In the genomic region with DNA sequence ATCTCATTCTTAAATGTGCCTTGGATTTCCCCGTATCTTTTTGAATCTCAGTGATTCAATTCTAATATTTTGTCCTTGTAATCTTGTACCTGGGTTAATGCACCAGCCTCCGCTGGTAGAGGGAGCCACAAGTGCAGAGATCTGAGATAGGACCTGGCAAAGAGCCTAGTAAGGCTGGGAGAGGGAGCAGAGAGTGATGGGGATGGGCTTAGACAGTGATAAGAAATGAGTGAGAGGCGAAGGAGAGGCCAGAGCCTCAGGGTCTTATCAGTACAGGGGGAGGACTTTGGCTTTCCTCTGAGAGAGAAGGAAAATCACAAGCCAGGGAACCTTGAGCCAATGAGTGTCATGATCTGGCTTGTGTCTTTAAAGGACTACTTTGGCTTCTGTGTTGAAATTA, we compare ENCODE assay signal across 11 cellular contexts. TPM values are rescaled to one million over a fixed set of nuclear protein-coding genes. Genes with fewer than 3 reads are reported as not detected.
DNase-seq lines count a peak whose midpoint lies in the region; ATAC-seq, FAIRE-seq and TF ChIP-seq lines count a peak whose summit lies in the region.
"Had no signal": no experiment of that assay in that cellular context is flagged by ENCODE, and none has a peak within 500 bp of the region (broad histone marks: within the 10 kb centered on the region; RNA-seq: fewer than 3 reads in every experiment).

No MANE protein-coding gene starts in this region.

- WGBS in K562 (ENCODE audit: insufficient coverage, low coverage, missing lambda C conversion rate) = 0% methylated on average over 3 of the region's 3 CpGs
- WGBS in trophoblast cell (ENCODE audit: extremely low coverage, insufficient coverage, insufficient read length) = no CpG with 5 or more reads among the region's 3 CpGs

- H2BK120ac ChIP-seq in trophoblast cell (ENCODE audit: insufficient read depth, low read length, poor library complexity) = no peak overlapping the region

- no peak overlapping the region for H3K14ac ChIP-seq in trophoblast cell (ENCODE audit: low read length)

- no peaks in the 10 kb centered on the region for H3K4me1 ChIP-seq in A673 (ENCODE audit: insufficient read depth, low read length, poor library complexity, severe bottlenecking)
- H3K4me1 ChIP-seq in K562 (replicated peaks in 1 of 2; ENCODE audit: control insufficient read depth in 2 of 2, insufficient read depth in 2 of 2, low read length in 2 of 2) = no peaks in the 10 kb centered on the region
- no peaks in the 10 kb centered on the region for H3K4me1 ChIP-seq in trophoblast cell (ENCODE audit: control insufficient read depth in 1 of 2, insufficient read depth in 2 of 2, low read length in 2 of 2)
- H3K4me1 ChIP-seq: prostate gland had no signal

- H3K79me2 ChIP-seq in K562 (ENCODE audit: control insufficient read depth, insufficient read depth, low read length) = no peaks in the 10 kb centered on the region
- no peaks in the 10 kb centered on the region for H3K79me2 ChIP-seq in trophoblast cell (ENCODE audit: control insufficient read depth, insufficient read depth, low read length, poor library complexity)

- H4K12ac ChIP-seq in trophoblast cell (ENCODE audit: low read depth, low read length) = no peak overlapping the region

- DNase-seq in A673 (ENCODE audit: low spot score) (peak; percentile 25), K562 (ENCODE audit: extremely low read depth in 1 of 4, low spot score in 3 of 4) (peak in 2 of 4 experiments; percentile 13 to 47), iPS-NIHi7 (ENCODE audit: extremely low spot score) (peak; percentile 64), trophoblast cell (no peak), NCI-H774 (lab: John Stamatoyannopoulos, UW) (no peak), SHP77 (lab: John Stamatoyannopoulos, UW) (no peak)
- DNase-seq: MG63 had no signal

- POLR2A ChIA-PET in A673 (lab: Charles Lee; ENCODE audit: low non-redundant PET) = interaction anchor here (0.6 kb wide), 1 partner anchor 20 kb away, joined by 3 read pairs; no protein-coding TSS in a partner anchor
- POLR2A ChIA-PET in K562 (lab: Yijun Ruan, JAX) = no interaction called here

- intact Hi-C loops in A673 (cut with micrococcal nuclease; ENCODE audit: unreplicated experiment) = loop anchor here (10.0 kb wide), 1 partner anchor 431 kb away; no protein-coding TSS in a partner anchor
- intact Hi-C loops in K562 (cut with micrococcal nuclease) = no loop called here

- no peak for TF ChIP-seq EP300 in K562 (IDR thresholded peaks at IDR 0.05; ENCODE audit: low read length)

- H2BK5ac ChIP-seq in trophoblast cell (ENCODE audit: low read depth, low read length, poor library complexity) = no peak overlapping the region

- TF ChIP-seq CTCF in A673 (conservative IDR thresholded peaks at IDR 0.05; ENCODE audit: low read depth, low read length) = peak; percentile 39
- TF ChIP-seq CTCF in LNCAP (IDR thresholded peaks at IDR 0.05) = peak; percentile 74
- TF ChIP-seq CTCF in K562 (IDR thresholded peaks at IDR 0.05 in 2 of 3, conservative IDR thresholded peaks at IDR 0.05 in 1 of 3; ENCODE audit: insufficient read depth in 2 of 3, low read depth in 1 of 3, low read length in 3 of 3) = peak; percentile 2 to 49 (median 15); a peak in 2 of 6 replicates

- H3K9me1 ChIP-seq in K562 (ENCODE audit: control insufficient read depth, insufficient read depth, low read length) = no peaks in the 10 kb centered on the region

- CTCF ChIA-PET in A673 (lab: Charles Lee) = no interaction called here
- CTCF ChIA-PET in K562 (lab: Yijun Ruan, JAX; ENCODE audit: low intra/inter-chr PET ratio) = interaction anchor here (0.9 kb wide), 1 partner anchor 434 kb away, joined by 4 read pairs; no protein-coding TSS in a partner anchor

- no peak for FAIRE-seq in K562 (lab: Jason Lieb, UNC)

- H4K8ac ChIP-seq in trophoblast cell (ENCODE audit: low read depth, low read length) = no peak overlapping the region

- no peak overlapping the region for H3K27ac ChIP-seq in A673 (ENCODE audit: low read depth, low read length, poor library complexity, severe bottlenecking)
- no peak overlapping the region for H3K27ac ChIP-seq in K562 (ENCODE audit: extremely low read depth, low read depth, low read length)
- H3K27ac ChIP-seq in trophoblast cell (ENCODE audit: low read depth, low read length) = no peak overlapping the region
- H3K27ac ChIP-seq: coronary artery, prostate gland had no signal

- TF ChIP-seq POLR2A in K562 (conservative IDR thresholded peaks at IDR 0.05) = no peak

- no peaks in the 10 kb centered on the region for H3K9me3 ChIP-seq in A673 (ENCODE audit: low read depth, low read length, poor library complexity, severe bottlenecking)
- H3K9me3 ChIP-seq in K562 (replicated peaks; ENCODE audit: control insufficient read depth, insufficient read depth, low read depth, low read length) = no peaks in the 10 kb centered on the region
- H3K9me3 ChIP-seq in trophoblast cell (ENCODE audit: insufficient read depth, low read depth, low read length) = peaks cover 1% of the 10 kb centered on the region
- H3K9me3 ChIP-seq: MG63, prostate gland had no signal

- no peak overlapping the region for H3K4ac ChIP-seq in trophoblast cell (ENCODE audit: low read depth, low read length)

- ATAC-seq in K562 (peak; percentile 77), GM19397 (IDR thresholded peaks at IDR 0.05; ENCODE audit: unreplicated experiment) (no peak)

- no peaks in the 10 kb centered on the region for H4K20me1 ChIP-seq in K562 (replicated peaks; ENCODE audit: control insufficient read depth, insufficient read depth, low read length)

- H3K79me1 ChIP-seq in trophoblast cell (ENCODE audit: low read length) = no peaks in the 10 kb centered on the region

- H3K4me3 ChIP-seq in A673 (ENCODE audit: low read depth, low read length, poor library complexity, severe bottlenecking) = no peak overlapping the region
- no peak overlapping the region for H3K4me3 ChIP-seq in K562
- no peak overlapping the region for H3K4me3 ChIP-seq in trophoblast cell (ENCODE audit: low read depth, low read length)
- H3K4me3 ChIP-seq: coronary artery, MG63, prostate gland had no signal

- H3K9ac ChIP-seq in K562 (ENCODE audit: insufficient read depth in 1 of 2, low read depth in 2 of 2, low read length in 2 of 2) (no peak overlapping the region), trophoblast cell (ENCODE audit: low read length) (no peak overlapping the region)

- in situ Hi-C loops in K562 (cut with MboI) = no loop called here

- H4K91ac ChIP-seq in trophoblast cell (ENCODE audit: low read depth, low read length) = no peak overlapping the region

- H2BK12ac ChIP-seq in trophoblast cell (ENCODE audit: low read length) = no peak overlapping the region

- H2AFZ ChIP-seq in K562 (ENCODE audit: low read depth, low read length) (no peak overlapping the region), trophoblast cell (ENCODE audit: insufficient read depth, low read length, poor library complexity) (no peak overlapping the region)

- H3K27me3 ChIP-seq in A673 (replicated peaks; ENCODE audit: insufficient read depth, low read depth, low read length, poor library complexity) (no peaks in the 10 kb centered on the region), K562 (ENCODE audit: control insufficient read depth in 2 of 2, insufficient read depth in 2 of 2, low read length in 2 of 2) (no peaks in the 10 kb centered on the region), trophoblast cell (ENCODE audit: insufficient read depth, low read length) (no peaks in the 10 kb centered on the region)
- H3K27me3 ChIP-seq: MG63 had no signal

- no peak overlapping the region for H3K23ac ChIP-seq in trophoblast cell (ENCODE audit: low read length)

- peak; percentile 81 to 86 for TF ChIP-seq RAD21 in K562 (CRISPR knock-in tag; conservative IDR thresholded peaks at IDR 0.05 in 1 of 2, IDR thresholded peaks at IDR 0.05 in 1 of 2)

- H3K36me3 ChIP-seq in A673 (ENCODE audit: insufficient read depth, low read length, poor library complexity, severe bottlenecking) (no peaks in the 10 kb centered on the region), K562 (ENCODE audit: control insufficient read depth, insufficient read depth, low read length) (no peaks in the 10 kb centered on the region), trophoblast cell (ENCODE audit: control insufficient read depth in 1 of 2, insufficient read depth in 2 of 2, low read length in 2 of 2) (no peaks in the 10 kb centered on the region)
- H3K36me3 ChIP-seq: MG63, prostate gland had no signal

- H3K4me2 ChIP-seq in K562 (ENCODE audit: insufficient read depth, low read length) = no peak overlapping the region
- H3K4me2 ChIP-seq in trophoblast cell (ENCODE audit: low read length) = no peak overlapping the region

- no peak overlapping the region for H3K18ac ChIP-seq in trophoblast cell (ENCODE audit: low read length)

- BruUV-seq in A673 (replicated peaks; lab: Mats Ljungman, UMichigan) (no TSS peak), K562 (replicated peaks; lab: Mats Ljungman, UMichigan) (no TSS peak)

- H2AK5ac ChIP-seq in trophoblast cell (ENCODE audit: low read length) = no peak overlapping the region

TF ChIP-seq in K562, 482 proteins besides CTCF, POLR2A, EP300 and RAD21 (continues in another document):
- TF ChIP-seq ZNF696 (CRISPR knock-in tag; conservative IDR thresholded peaks at IDR 0.05) (no peak), ATF4 (CRISPR knock-in tag; IDR thresholded peaks at IDR 0.05) (no peak)

RNA-seq across cellular contexts. Expression of gene LMNTD1, which starts 30.5 kb away (rescaled TPM):
- total RNA-seq in A673 (2021) (not detected in 2 replicates), K562 (2014; rRNA removed) (not detected in 2 replicates), K562 (2014; rRNA removed; fragmentation: Illumina TruSeq; extraction: Trizol) (not detected in 2 replicates), K562 (2015; rRNA removed; fragmentation: Illumina TruSeq; extraction: Trizol) (not detected in 2 replicates), K562 (2021) (not detected in 2 replicates)
- total RNA-seq in K562 (2011; cell fraction: chromatin; rRNA removed; ENCODE audit: low replicate concordance) = not detected in 2 replicates
- total RNA-seq in K562 (2011; cell fraction: nucleolus; rRNA removed) = not detected in 2 replicates
- total RNA-seq in K562 (2011; cell fraction: nucleoplasm; rRNA removed) = not detected in 2 replicates
- polyA plus RNA-seq in K562 (2011; rRNA removed) (not detected in 2 replicates), K562 (2014; fragmentation: Illumina TruSeq; extraction: Trizol) (not detected in 2 replicates), K562 (2014; fragmentation: Nextera tagmentation; extraction: Ambion mirVana) (not detected), K562 (2014; rRNA removed) (not detected in 2 replicates)
- polyA plus RNA-seq in K562 (2011; cell fraction: cytosol; rRNA removed) = not detected in 2 replicates
- not detected in 2 replicates for polyA plus RNA-seq in K562 (2011; cell fraction: nucleus; rRNA removed)
- not detected in 2 replicates for polyA plus RNA-seq in K562 (2012)
- not detected in 2 replicates for polyA minus RNA-seq in K562 (2011; rRNA and poly(A)+ RNA removed)
- polyA minus RNA-seq in K562 (2011; cell fraction: cytosol; rRNA and poly(A)+ RNA removed) = not detected in 2 replicates
- polyA minus RNA-seq in K562 (2011; cell fraction: nucleus; rRNA and poly(A)+ RNA removed) = not detected in 2 replicates
- not detected in 2 replicates for polyA plus RNA-seq in trophoblast cell (2013)

Comparison
In these comparisons a context has a peak if more than half of its experiments do, and no peak if none do; other contexts are left out.
1. DNase-seq: peak in A673 (single experiment) and iPS-NIHi7 (single experiment); none in trophoblast cell (0 of 2), NCI-H774 (single experiment) and SHP77 (0 of 2).
2. CTCF ChIP-seq: peak in every context shown above with its lines; median percentile 74 in LNCAP; 39 in A673; 15 in K562.